In genomic region chr16:53501216-53501859, GRCh38 we compare ENCODE assay signal across 9 cellular contexts. TPM values are rescaled to one million over a fixed set of nuclear protein-coding genes. Genes with fewer than 3 reads are reported as not detected.
DNase-seq lines count a peak whose midpoint lies in the region; ATAC-seq and TF ChIP-seq lines count a peak whose summit lies in the region.
"Had no signal": no experiment of that assay in that cellular context is flagged by ENCODE, and none has a peak within 500 bp of the region (broad histone marks: within the 10 kb centered on the region; RNA-seq: fewer than 3 reads in every experiment).

No MANE protein-coding gene starts in this region.

- H3K27me3 ChIP-seq in dorsolateral prefrontal cortex = no peaks in the 10 kb centered on the region

- H3K4me3 Mint-ChIP-seq in naive thymus-derived CD8-positive, alpha-beta T cell = peak overlapping the region; percentile 89 to 100 (median 98)

- intact Hi-C loops in dorsolateral prefrontal cortex (cut with DNase I) = loop anchor here (5.0 to 10.0 kb wide), 2 partner anchors 369 to 447 kb away; partner anchors contain the start of genes CHD9 (in 1 of the 2) and CHD9NB (in 1 of the 2)

- H3K27me3 Mint-ChIP-seq in naive thymus-derived CD8-positive, alpha-beta T cell = no peaks in the 10 kb centered on the region

- no peaks in the 10 kb centered on the region for H3K9me3 Mint-ChIP-seq in naive thymus-derived CD8-positive, alpha-beta T cell

- peaks cover 23 to 74% (median 66%) of the 10 kb centered on the region in 4 donors for H3K4me1 Mint-ChIP-seq in naive thymus-derived CD8-positive, alpha-beta T cell

- TF ChIP-seq CTCF in C4-2B (conservative IDR thresholded peaks at IDR 0.05) (no peak), dorsolateral prefrontal cortex (IDR thresholded peaks at IDR 0.05 in 54 of 56, conservative IDR thresholded peaks at IDR 0.05 in 2 of 56; ENCODE audit: low read depth in 1 of 56, partially characterized antibody in 56 of 56) (no peak)

- peaks cover 12 to 40% (median 23%) of the 10 kb centered on the region in 3 donors for H3K36me3 Mint-ChIP-seq in naive thymus-derived CD8-positive, alpha-beta T cell

- peak overlapping the region; percentile 90 to 97 (median 96) for H3K27ac Mint-ChIP-seq in naive thymus-derived CD8-positive, alpha-beta T cell

- peak overlapping the region in 56 of 59 donors; percentile 24 to 98 (median 90) for H3K4me3 ChIP-seq in dorsolateral prefrontal cortex

- POLR2A ChIA-PET in naive thymus-derived CD8-positive, alpha-beta T cell (lab: Charles Lee) = interaction anchor here (0.8 to 19.6 kb wide), 7 partner anchors 8 to 65 kb away, joined by 3 to 316 read pairs (median 25); partner anchors contain the start of gene RBL2

- peak overlapping the region; percentile 94; the same call in 1 of the 2 replicates for H3K27ac ChIP-seq in C4-2B
- H3K27ac ChIP-seq in dorsolateral prefrontal cortex = peak overlapping the region in 16 of 59 donors; percentile 1 to 96 (median 22)

- ATAC-seq in naive thymus-derived CD8-positive, alpha-beta T cell = no peak
- ATAC-seq in HG02870 (IDR thresholded peaks at IDR 0.05; ENCODE audit: unreplicated experiment) = no peak

- DNase-seq in MV-4-11 (lab: John Stamatoyannopoulos, UW) (peak; percentile 62), dorsolateral prefrontal cortex (no peak), HuH-7.5 (ENCODE audit: low spot score) (no peak), iPS-NIHi11 (ENCODE audit: low spot score) (no peak), epidermal melanocyte (ENCODE audit: insufficient read length, low spot score) (no peak)
- no peak for DNase-seq in naive thymus-derived CD8-positive, alpha-beta T cell
- DNase-seq: stimulated activated CD4-positive, alpha-beta T cell treated with anti-CD3 and anti-CD28 coated beads, Interleukin-15, amount 100 ng/mL, for 24 hours had no signal

RNA-seq across cellular contexts. Expression of gene AKTIP, which starts 1.7 kb away (rescaled TPM):
- 100 to 1,000 TPM in 83 of 120 experiments, 10 to 100 TPM in 37; 80.9 to 138 (median 106) TPM for total RNA-seq in dorsolateral prefrontal cortex
- total RNA-seq in naive thymus-derived CD8-positive, alpha-beta T cell = 100 to 1,000 TPM; 155 to 159 TPM
- polyA plus RNA-seq in naive thymus-derived CD8-positive, alpha-beta T cell = 100 to 1,000 TPM in 2 of 3 donors, 10 to 100 TPM in 1; 60.3 to 124 (median 114) TPM
